In genomic region chr16:70380919-70381603, GRCh38 we compare ENCODE assay signal across 8 cellular contexts. TPM values are rescaled to one million over a fixed set of nuclear protein-coding genes. Genes with fewer than 3 reads are reported as not detected.
DNase-seq lines count a peak whose midpoint lies in the region; ATAC-seq, FAIRE-seq and TF ChIP-seq lines count a peak whose summit lies in the region.

No MANE protein-coding gene starts in this region.

- peak overlapping the region; percentile 79 for H3K27ac ChIP-seq in keratinocyte (ENCODE audit: control insufficient read depth, insufficient read depth, low read length)

- H3K4me2 ChIP-seq in keratinocyte (ENCODE audit: control insufficient read depth, extremely low read depth, insufficient read depth, low read depth, low read length), result peak overlapping the region; percentile 94

- H3K4me1 ChIP-seq in keratinocyte (ENCODE audit: control insufficient read depth, extremely low read depth, insufficient read depth, low read length), result peaks cover 10% of the 10 kb centered on the region

- H3K9ac ChIP-seq in keratinocyte (ENCODE audit: control insufficient read depth, extremely low read depth, insufficient read depth, low read length), result peak overlapping the region; percentile 88

- no peaks in the 10 kb centered on the region for H3K9me3 ChIP-seq in keratinocyte (ENCODE audit: control insufficient read depth, low read depth, low read length)

- peaks cover 12% of the 10 kb centered on the region for H3K79me2 ChIP-seq in keratinocyte (ENCODE audit: control insufficient read depth, insufficient read depth, low read length)

- DNase-seq in AG08396 (ENCODE audit: low spot score) (peak; percentile 97), NCI-H226 (peak; percentile 98), cerebellar nuclear complex (lab: John Stamatoyannopoulos, UW) (peak; percentile 85 to 97), keratinocyte (ENCODE audit: low read depth, low spot score) (peak; percentile 89)
- peak; percentile 88 for DNase-seq in activated CD4-positive, CD25-positive, alpha-beta regulatory T cell treated with anti-CD3 and anti-CD28 coated beads, Interleukin-2, amount 50 U/mL, for 16 hours (ENCODE audit: low read depth, low spot score)
- DNase-seq in stimulated activated CD4-positive, alpha-beta T cell treated with anti-CD3 and anti-CD28 coated beads, Interleukin-15, amount 100 ng/mL, for 1 hour (ENCODE audit: low read depth in 1 of 2, low spot score in 1 of 2), result peak; percentile 89

- dilution Hi-C loops in keratinocyte (cut with MboI; ENCODE audit: extremely low pct_ligation_motif_present, low sequenced_read_pairs), result no loop called here

- TF ChIP-seq CTCF in keratinocyte (optimal IDR thresholded peaks at IDR 0.05 in 1 of 3, IDR thresholded peaks at IDR 0.05 in 1 of 3, conservative IDR thresholded peaks at IDR 0.05 in 1 of 3; ENCODE audit: extremely low read depth in 1 of 3, insufficient read depth in 2 of 3, low read length in 3 of 3), result peak in 2 of 3 experiments; percentile 48 to 49

- H3K9me1 ChIP-seq in keratinocyte (ENCODE audit: control insufficient read depth, extremely low read depth, insufficient read depth, low read length), result no peaks in the 10 kb centered on the region

- no peaks in the 10 kb centered on the region for H4K20me1 ChIP-seq in keratinocyte (ENCODE audit: control insufficient read depth, extremely low read depth, insufficient read depth, low read length)

- H3K4me3 ChIP-seq in keratinocyte (ENCODE audit: control insufficient read depth in 2 of 3, extremely low read depth in 1 of 3, insufficient read depth in 2 of 3, low read depth in 1 of 3, low read length in 3 of 3), result peak overlapping the region; percentile 92 to 93 (median 92)

- FAIRE-seq in keratinocyte (lab: Jason Lieb, UNC), result peak; percentile 23

- H3K36me3 ChIP-seq in keratinocyte (ENCODE audit: control insufficient read depth in 2 of 2, extremely low read depth in 1 of 2, insufficient read depth in 2 of 2, low read length in 2 of 2), result peaks cover 4 to 9% of the 10 kb centered on the region in 2 experiments

- H3K27me3 ChIP-seq in keratinocyte (ENCODE audit: control insufficient read depth, extremely low read depth, insufficient read depth, low read length), result no peaks in the 10 kb centered on the region

- peak overlapping the region; percentile 83 for H2AFZ ChIP-seq in keratinocyte (ENCODE audit: control insufficient read depth, low read length)

- ATAC-seq in GM18907 (IDR thresholded peaks at IDR 0.05; ENCODE audit: unreplicated experiment) (peak; percentile 89), HG03159 (IDR thresholded peaks at IDR 0.05; ENCODE audit: unreplicated experiment) (peak; percentile 89)

RNA-seq across cellular contexts. Expression of gene DDX19A, which starts 34.4 kb away (rescaled TPM):
- polyA plus RNA-seq in keratinocyte, result 37.6 to 49.4 TPM (median 39.6 TPM) in 3 replicates
- 44.7 TPM for polyA plus RNA-seq in keratinocyte (2011; ENCODE audit: low read depth)
- 36.4 and 39.5 TPM in 2 replicates for polyA plus RNA-seq in keratinocyte (2011; cell fraction: cytosol; rRNA removed)
- 51.1 and 59.2 TPM in 2 replicates for polyA plus RNA-seq in keratinocyte (2011; cell fraction: nucleus; rRNA removed)
- polyA plus RNA-seq in keratinocyte (2012; ENCODE audit: low replicate concordance), result 21.3 and 31.2 TPM in 2 replicates
- polyA minus RNA-seq in keratinocyte, result 32.2 to 39.9 TPM (median 34.6 TPM) in 3 replicates
- polyA minus RNA-seq in keratinocyte (2011; cell fraction: cytosol; rRNA and poly(A)+ RNA removed), result 25.9 TPM
- 22.7 and 28.5 TPM in 2 replicates for polyA minus RNA-seq in keratinocyte (2011; cell fraction: nucleus; rRNA and poly(A)+ RNA removed)

RNA-seq across cellular contexts. Expression of gene ST3GAL2, which starts 57.8 kb away (rescaled TPM):
- 4.0 to 6.0 TPM (median 4.1 TPM) in 3 replicates for polyA plus RNA-seq in keratinocyte
- polyA plus RNA-seq in keratinocyte (2011; ENCODE audit: low read depth), result 0.35 TPM
- polyA plus RNA-seq in keratinocyte (2011; cell fraction: cytosol; rRNA removed), result 3.3 and 5.4 TPM in 2 replicates
- 7.8 and 12.7 TPM in 2 replicates for polyA plus RNA-seq in keratinocyte (2011; cell fraction: nucleus; rRNA removed)
- 1.7 and 9.0 TPM in 2 replicates for polyA plus RNA-seq in keratinocyte (2012; ENCODE audit: low replicate concordance)
- polyA minus RNA-seq in keratinocyte, result 12.7 to 27.7 TPM (median 16.2 TPM) in 3 replicates
- 15.5 TPM for polyA minus RNA-seq in keratinocyte (2011; cell fraction: cytosol; rRNA and poly(A)+ RNA removed)
- polyA minus RNA-seq in keratinocyte (2011; cell fraction: nucleus; rRNA and poly(A)+ RNA removed), result 15.7 and 17.3 TPM in 2 replicates

Comparison
In these comparisons a context has a peak if more than half of its experiments do, and no peak if none do; other contexts are left out.
1. Peak in every context shown above with its lines: DNase-seq, ATAC-seq, H3K4me3 ChIP-seq and H3K27ac ChIP-seq.